10 cellular contexts compared by ENCODE assay signal in genomic region chr16:57534337-57534880, GRCh38. TPM values are rescaled to one million over a fixed set of nuclear protein-coding genes. Genes with fewer than 3 reads are reported as not detected.
DNase-seq lines count a peak whose midpoint lies in the region; ATAC-seq and TF ChIP-seq lines count a peak whose summit lies in the region.
"Had no signal": no experiment of that assay in that cellular context is flagged by ENCODE, and none has a peak within 500 bp of the region (broad histone marks: within the 10 kb centered on the region; RNA-seq: fewer than 3 reads in every experiment).

No MANE protein-coding gene starts in this region.

- no peak overlapping the region for H2BK120ac ChIP-seq in mesenchymal stem cell (ENCODE audit: low read depth, low read length)

- intact Hi-C loops in MCF 10A (cut with micrococcal nuclease) (no loop called here), mammary epithelial cell (cut with micrococcal nuclease) (no loop called here)

- POLR2A ChIA-PET in MCF 10A (lab: Yijun Ruan, JAX): no interaction called here

- H4K20me1 ChIP-seq in mammary epithelial cell (ENCODE audit: insufficient read depth, low read length): no peaks in the 10 kb centered on the region

- peak overlapping the region; percentile 47 for H2AK5ac ChIP-seq in mesenchymal stem cell (ENCODE audit: low read length, severe bottlenecking)

- H3K9me3 ChIP-seq in mammary epithelial cell (replicated peaks; ENCODE audit: insufficient read depth, low read length) (no peaks in the 10 kb centered on the region), mesenchymal stem cell (ENCODE audit: control insufficient read depth, low read length) (no peaks in the 10 kb centered on the region), upper lobe of left lung (no peaks in the 10 kb centered on the region)

- peaks cover 11% of the 10 kb centered on the region for H3K4me1 ChIP-seq in mammary epithelial cell (ENCODE audit: insufficient read depth, low read length)
- peaks cover 60% of the 10 kb centered on the region for H3K4me1 ChIP-seq in mesenchymal stem cell (ENCODE audit: control insufficient read depth, insufficient read depth, low read depth, low read length)
- peaks cover 53 to 72% (median 60%) of the 10 kb centered on the region in 4 donors for H3K4me1 ChIP-seq in upper lobe of left lung

- no peak overlapping the region for H3K27ac Mint-ChIP-seq in MCF 10A (ENCODE audit: low read depth, unreplicated experiment)
- peak overlapping the region; percentile 98 for H3K27ac Mint-ChIP-seq in activated T-helper 17 cell treated with anti-CD3 and anti-CD28 coated beads, Interleukin-2, amount 50 U/mL, for 72 hours

- H3K27me3 ChIP-seq in mammary epithelial cell (ENCODE audit: insufficient read depth, low read length): no peaks in the 10 kb centered on the region
- peaks cover 0 to 10% of the 10 kb centered on the region in 2 experiments for H3K27me3 ChIP-seq in mesenchymal stem cell (ENCODE audit: control insufficient read depth in 1 of 2, insufficient read depth in 1 of 2, low read length in 2 of 2)
- H3K27me3 ChIP-seq in upper lobe of left lung: peaks cover 0 to 4% (median 0%) of the 10 kb centered on the region in 4 donors

- H3K4me3 ChIP-seq in mammary epithelial cell (replicated peaks in 1 of 3; ENCODE audit: insufficient read depth in 1 of 3, low read depth in 2 of 3, low read length in 3 of 3) (no peak overlapping the region), mesenchymal stem cell (ENCODE audit: insufficient read depth in 1 of 2, low read depth in 1 of 2, low read length in 2 of 2) (no peak overlapping the region), upper lobe of left lung (no peak overlapping the region)

- H3K9me3 Mint-ChIP-seq in MCF 10A (ENCODE audit: unreplicated experiment): no peaks in the 10 kb centered on the region
- no peaks in the 10 kb centered on the region for H3K9me3 Mint-ChIP-seq in activated T-helper 17 cell treated with anti-CD3 and anti-CD28 coated beads, Interleukin-2, amount 50 U/mL, for 72 hours

- peak overlapping the region; percentile 43 for H4K8ac ChIP-seq in mesenchymal stem cell (ENCODE audit: low read length)

- no peaks in the 10 kb centered on the region for H3K79me2 ChIP-seq in mammary epithelial cell (ENCODE audit: insufficient read depth, low read length)

- H3K36me3 ChIP-seq in mammary epithelial cell (ENCODE audit: insufficient read depth, low read length): no peaks in the 10 kb centered on the region
- peaks cover 0 to 4% of the 10 kb centered on the region in 2 experiments for H3K36me3 ChIP-seq in mesenchymal stem cell (ENCODE audit: control insufficient read depth in 1 of 2, insufficient read depth in 2 of 2, low read depth in 1 of 2, low read length in 2 of 2)
- no peaks in the 10 kb centered on the region for H3K36me3 ChIP-seq in upper lobe of left lung

- in situ Hi-C loops in mammary epithelial cell (cut with MboI; ENCODE audit: low sequenced_read_pairs in 2 of 2): no loop called here

- H4K91ac ChIP-seq in mesenchymal stem cell (ENCODE audit: low read length): peak overlapping the region; percentile 25

- CTCF ChIA-PET in MCF 10A (lab: Yijun Ruan, JAX) (interaction anchor here (0.7 to 2.3 kb wide), 3 partner anchors 15 to 118 kb away, joined by 3 to 11 read pairs (median 3); no protein-coding TSS in a partner anchor), mammary epithelial cell (lab: Charles Lee; ENCODE audit: low non-redundant PET) (no interaction called here)

- H3K79me1 ChIP-seq in mesenchymal stem cell (replicated peaks; ENCODE audit: low read length, poor library complexity, severe bottlenecking): peaks cover 34% of the 10 kb centered on the region

- no peak overlapping the region for H3K4ac ChIP-seq in mesenchymal stem cell (ENCODE audit: low read depth in 1 of 2, low read length in 2 of 2)

- H3K27ac ChIP-seq in mammary epithelial cell (ENCODE audit: insufficient read depth, low read depth, low read length) (no peak overlapping the region), mesenchymal stem cell (ENCODE audit: low read length, poor library complexity, severe bottlenecking) (no peak overlapping the region), upper lobe of left lung (peak overlapping the region in 3 of 4 donors; percentile 30 to 97 (median 95))

- TF ChIP-seq EP300 in upper lobe of left lung (IDR thresholded peaks at IDR 0.05): no peak

- no peaks in the 10 kb centered on the region for H3K36me3 Mint-ChIP-seq in MCF 10A (ENCODE audit: insufficient read depth, unreplicated experiment)
- H3K36me3 Mint-ChIP-seq in activated T-helper 17 cell treated with anti-CD3 and anti-CD28 coated beads, Interleukin-2, amount 50 U/mL, for 72 hours (ENCODE audit: low read depth): peaks cover 27% of the 10 kb centered on the region

- H3K14ac ChIP-seq in mesenchymal stem cell (ENCODE audit: low read length in 2 of 2): no peak overlapping the region

- BruUV-seq in MCF 10A (replicated peaks; lab: Mats Ljungman, UMichigan) (no TSS peak), mammary epithelial cell (replicated peaks; lab: Mats Ljungman, UMichigan) (no TSS peak)

- H3K18ac ChIP-seq in mesenchymal stem cell (ENCODE audit: low read depth in 1 of 2, low read length in 2 of 2): no peak overlapping the region

- H3K4me2 ChIP-seq in mammary epithelial cell (ENCODE audit: insufficient read depth, low read depth, low read length) (no peak overlapping the region), mesenchymal stem cell (ENCODE audit: low read length, poor library complexity, severe bottlenecking) (no peak overlapping the region)

- DNase-seq in MCF 10A (ENCODE audit: unreplicated experiment): no peak
- no peak for DNase-seq in mammary epithelial cell
- DNase-seq in mesenchymal stem cell: no peak
- DNase-seq in upper lobe of left lung: peak in 1 of 2 donors; percentile 18
- no peak for DNase-seq in HuH-7 (ENCODE audit: low spot score)
- DNase-seq: AML-193, hypothalamus had no signal

- H3K23ac ChIP-seq in mesenchymal stem cell (ENCODE audit: low read length in 2 of 2): no peak overlapping the region

- peaks cover 19% of the 10 kb centered on the region for H3K27me3 Mint-ChIP-seq in MCF 10A (ENCODE audit: insufficient read depth, unreplicated experiment)
- H3K27me3 Mint-ChIP-seq in activated T-helper 17 cell treated with anti-CD3 and anti-CD28 coated beads, Interleukin-2, amount 50 U/mL, for 72 hours: no peaks in the 10 kb centered on the region

- peaks cover 39% of the 10 kb centered on the region for H3K4me1 Mint-ChIP-seq in MCF 10A (ENCODE audit: insufficient read depth, unreplicated experiment)
- H3K4me1 Mint-ChIP-seq in activated T-helper 17 cell treated with anti-CD3 and anti-CD28 coated beads, Interleukin-2, amount 50 U/mL, for 72 hours: peaks cover 69% of the 10 kb centered on the region

- peak overlapping the region in 1 of 2 experiments; percentile 15 for H2BK12ac ChIP-seq in mesenchymal stem cell (ENCODE audit: low read length in 2 of 2)

- H2BK15ac ChIP-seq in mesenchymal stem cell (ENCODE audit: low read depth, poor library complexity, severe bottlenecking): no peak overlapping the region

- ATAC-seq in activated T-helper 17 cell treated with anti-CD3 and anti-CD28 coated beads, Interleukin-2, amount 50 U/mL, for 72 hours (replicated peaks): no peak
- no peak for ATAC-seq in upper lobe of left lung (ENCODE audit: low FRiP score in 2 of 2)
- ATAC-seq in GM18858 (IDR thresholded peaks at IDR 0.05; ENCODE audit: unreplicated experiment): no peak
- ATAC-seq in GM19452 (IDR thresholded peaks at IDR 0.05; ENCODE audit: unreplicated experiment): no peak

- 98% methylated on average over 7 of the region's 7 CpGs for WGBS in mammary epithelial cell (ENCODE audit: low coverage, missing lambda C conversion rate)
- WGBS in mesenchymal stem cell: 95% methylated on average over 7 of the region's 7 CpGs
- 91 to 94% methylated on average over 7 of the region's 7 CpGs for WGBS in upper lobe of left lung, 2 donors

- TF ChIP-seq CTCF in MCF 10A (IDR thresholded peaks at IDR 0.05; ENCODE audit: unreplicated experiment) (no peak), mammary epithelial cell (conservative IDR thresholded peaks at IDR 0.05 in 1 of 2, IDR thresholded peaks at IDR 0.05 in 1 of 2; ENCODE audit: extremely low read depth in 1 of 2, insufficient read depth in 1 of 2, low read depth in 1 of 2, low read length in 2 of 2) (no peak), upper lobe of left lung (IDR thresholded peaks at IDR 0.05) (no peak)

- dilution Hi-C loops in mammary epithelial cell (cut with HindIII; ENCODE audit: low sequenced_read_pairs): no loop called here

- H3K4me3 Mint-ChIP-seq in MCF 10A (ENCODE audit: unreplicated experiment): peak overlapping the region; percentile 78
- peak overlapping the region; percentile 90 for H3K4me3 Mint-ChIP-seq in activated T-helper 17 cell treated with anti-CD3 and anti-CD28 coated beads, Interleukin-2, amount 50 U/mL, for 72 hours

- no peak overlapping the region for H3K9ac ChIP-seq in mammary epithelial cell (ENCODE audit: insufficient read depth, low read length)
- H3K9ac ChIP-seq in mesenchymal stem cell (ENCODE audit: low read length): no peak overlapping the region

- H2AFZ ChIP-seq in mammary epithelial cell (ENCODE audit: low read depth, low read length): no peak overlapping the region
- no peak overlapping the region for H2AFZ ChIP-seq in mesenchymal stem cell (ENCODE audit: low read depth, low read length)

- no peak overlapping the region for H2BK5ac ChIP-seq in mesenchymal stem cell (ENCODE audit: low read depth, low read length, poor library complexity, severe bottlenecking)

- no peak for TF ChIP-seq POLR2A in upper lobe of left lung (IDR thresholded peaks at IDR 0.05)

RNA-seq across cellular contexts. Expression of gene CCDC102A, which starts 2.0 kb away (rescaled TPM):
- total RNA-seq in MCF 10A (2022): 3.8 and 4.1 TPM in 2 replicates
- total RNA-seq in mammary epithelial cell: 1 to 10 TPM; 4.4 to 6.8 TPM
- polyA plus RNA-seq in mammary epithelial cell: 4.2 TPM
- polyA minus RNA-seq in mammary epithelial cell: 15.3 TPM
- 10 to 100 TPM; 16.7 to 21.2 TPM for total RNA-seq in activated T-helper 17 cell treated with anti-CD3 and anti-CD28 coated beads, Interleukin-2, amount 50 U/mL, for 72 hours
- polyA plus RNA-seq in mesenchymal stem cell (2013, experiment 1 of 2): 4.5 TPM
- 4.8 TPM for polyA plus RNA-seq in mesenchymal stem cell (2013, experiment 2 of 2)
- 10 to 100 TPM in 5 of 6 donors, 1 to 10 TPM in 1; 8.2 to 41.9 (median 16.5) TPM for total RNA-seq in upper lobe of left lung

RNA-seq across cellular contexts. Expression of gene ADGRG5, which starts 8.0 kb away (rescaled TPM):
- total RNA-seq in MCF 10A (2022) (not detected in 2 replicates), mammary epithelial cell (not detected), upper lobe of left lung (1 to 10 TPM in 3 of 6 donors, under 1 TPM in 3; 0.76 to 1.8 (median 0.92) TPM)
- not detected for polyA plus RNA-seq in mammary epithelial cell
- polyA minus RNA-seq in mammary epithelial cell: not detected
- total RNA-seq in activated T-helper 17 cell treated with anti-CD3 and anti-CD28 coated beads, Interleukin-2, amount 50 U/mL, for 72 hours: 10 to 100 TPM; 13.7 to 36.9 TPM
- polyA plus RNA-seq in mesenchymal stem cell (2013, experiment 1 of 2): not detected
- not detected for polyA plus RNA-seq in mesenchymal stem cell (2013, experiment 2 of 2)

RNA-seq across cellular contexts. Expression of gene DOK4, which starts 48.1 kb away (rescaled TPM):
- 6.4 and 7.5 TPM in 2 replicates for total RNA-seq in MCF 10A (2022)
- total RNA-seq in mammary epithelial cell: 10 to 100 TPM; 14.8 to 20.0 TPM
- 13.9 TPM for polyA plus RNA-seq in mammary epithelial cell
- polyA minus RNA-seq in mammary epithelial cell: 34.1 TPM
- 10 to 100 TPM in 1 of 2 donors, 1 to 10 TPM in 1; 6.4 to 16.8 TPM for total RNA-seq in activated T-helper 17 cell treated with anti-CD3 and anti-CD28 coated beads, Interleukin-2, amount 50 U/mL, for 72 hours
- polyA plus RNA-seq in mesenchymal stem cell (2013, experiment 1 of 2): 29.6 TPM
- 29.7 TPM for polyA plus RNA-seq in mesenchymal stem cell (2013, experiment 2 of 2)
- 10 to 100 TPM; 36.7 to 87.3 (median 54.1) TPM for total RNA-seq in upper lobe of left lung

Comparison
In these comparisons a context has a peak if more than half of its experiments do, and no peak if none do; other contexts are left out.
1. H3K27ac ChIP-seq: peak in upper lobe of left lung (3 of 4); none in mammary epithelial cell (single experiment) and mesenchymal stem cell (single experiment).
2. RNA of gene ADGRG5, which starts 8.0 kb away (total RNA-seq): 13.7 to 36.9 TPM in activated T-helper 17 cell treated with anti-CD3 and anti-CD28 coated beads, Interleukin-2, amount 50 U/mL, for 72 hours; 0.76 to 1.8 TPM in upper lobe of left lung, not detected in mammary epithelial cell and not detected in MCF 10A; every median in the first group is over 4 times any median in the second.